Comparison of ENCODE assay signal across 8 cellular contexts in the genomic region with DNA sequence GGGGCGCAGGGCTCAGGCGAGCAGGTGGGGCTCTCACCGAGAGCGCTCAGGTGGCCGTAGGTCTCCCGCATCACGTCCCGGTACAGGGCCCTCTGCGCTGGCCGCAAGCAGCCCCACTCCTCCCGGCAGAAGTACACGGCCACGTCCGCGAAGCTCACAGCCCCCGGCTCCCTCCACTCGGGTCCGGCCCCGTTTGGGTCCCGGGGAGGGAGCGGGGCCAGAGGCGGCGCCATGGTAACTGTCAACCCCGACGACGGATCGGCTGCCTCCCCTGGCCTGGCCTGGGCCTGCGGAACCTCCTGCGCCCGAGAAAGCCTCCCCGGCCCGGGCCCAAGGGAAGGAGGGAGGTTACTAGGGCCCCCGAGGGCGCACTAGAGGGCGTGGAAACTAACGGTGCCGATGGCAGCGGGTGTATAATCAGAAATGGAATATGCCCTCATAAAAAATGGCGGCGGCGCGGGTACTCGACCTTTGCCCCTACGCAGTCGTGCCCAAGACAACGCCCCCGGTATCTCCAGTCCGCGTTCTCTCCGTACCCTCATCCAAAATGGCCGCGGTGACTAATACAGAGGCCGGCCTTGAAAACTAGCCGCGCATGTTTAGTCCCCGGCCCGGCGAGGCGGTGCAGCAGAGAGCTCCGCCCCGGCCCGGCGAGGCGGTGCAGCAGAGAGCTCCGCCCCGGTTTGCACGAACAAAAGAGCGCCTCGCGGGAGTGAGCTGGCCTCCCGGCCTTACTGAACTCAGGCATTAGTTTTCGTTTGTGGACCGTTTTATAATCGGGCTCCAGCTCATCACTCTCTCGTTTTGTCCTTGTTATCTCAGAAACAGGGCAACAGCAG. TPM values are rescaled to one million over a fixed set of nuclear protein-coding genes. Genes with fewer than 3 reads are reported as not detected.
A peak's percentile ranks its signal among the peaks of the same experiment; 100 is the strongest.
DNase-seq lines count a peak whose midpoint lies in the region; ATAC-seq, FAIRE-seq and TF ChIP-seq lines count a peak whose summit lies in the region.

A gene (minus strand): TSS at position 425 of the 839 bp plus-strand sequence. CDS start 192 bp downstream, at position 233.

- 0% methylated on average over 74 to 75 of the region's 75 CpGs for WGBS in heart right ventricle, 2 donors

- TF ChIP-seq CTCF in heart right ventricle (IDR thresholded peaks at IDR 0.05), result peak in 1 of 9 donors; percentile 12

- no peaks in the 10 kb centered on the region for H3K27me3 ChIP-seq in heart right ventricle

- no peaks in the 10 kb centered on the region for H3K9me3 ChIP-seq in heart right ventricle

- ATAC-seq in HG02852 (IDR thresholded peaks at IDR 0.05; ENCODE audit: unreplicated experiment), result peak; percentile 85
- ATAC-seq in heart right ventricle, result peak; percentile 95 to 99 (median 97)

- H3K36me3 ChIP-seq in heart right ventricle, result peaks cover 0 to 33% (median 15%) of the 10 kb centered on the region in 9 donors

- peak; percentile 45; the same call in 1 of the 2 replicates for TF ChIP-seq POLR2A in GM12892 (IDR thresholded peaks at IDR 0.05; ENCODE audit: low read depth, low read length)

- H3K4me3 ChIP-seq in heart right ventricle, result peak within 1 kb of the TSS; percentile 52 to 98 (median 80)

- H3K27ac ChIP-seq in heart right ventricle, result peak within 1 kb of the TSS; percentile 86 to 99 (median 96)

- DNase-seq in GM12892 (ENCODE audit: insufficient read length) (peak; percentile 94), NCI-H146 treated with DMSO at 0.1 percent for 48 hours (lab: John Stamatoyannopoulos, UW; ENCODE audit: unreplicated experiment) (peak; percentile 99), amniotic epithelial cell (ENCODE audit: low read depth) (peak; percentile 98), heart right ventricle (peak; percentile 96 to 99), posterior vena cava (ENCODE audit: low spot score) (peak; percentile 99), ureter (ENCODE audit: low spot score) (peak; percentile 98)

- H3K4me1 ChIP-seq in heart right ventricle, result peaks cover 0 to 64% (median 47%) of the 10 kb centered on the region in 9 donors

- peak; percentile 97 for FAIRE-seq in GM12892 (lab: Jason Lieb, UNC)

- intact Hi-C loops in T-helper 1 cell treated with Interleukin-12 subunit alpha and Interleukin-12 subunit beta and Interleukin-4 antibody, amounts not matched to agents 30 ng/mL and 1 ng/mL, for 36 hours (cut with micrococcal nuclease), result loop anchor here (1.0 to 2.0 kb wide), 14 partner anchors 10 to 364 kb away; a partner anchor contains a TSS
- intact Hi-C loops in heart right ventricle (cut with DNase I), result loop anchor here in 9 of 10 donors (1.0 to 2.0 kb wide), 3 partner anchors 23 to 31 kb away; a partner anchor contains a TSS
- intact Hi-C loops in posterior vena cava (cut with DNase I), result no loop called here

RNA-seq across cellular contexts. Expression of the gene that starts here (rescaled TPM):
- polyA plus RNA-seq in GM12892 (2012; ENCODE audit: missing spikeins), result 3.1 TPM
- 21.2 and 22.5 TPM in 2 replicates for total RNA-seq in T-helper 1 cell treated with Interleukin-12 subunit alpha and Interleukin-12 subunit beta and Interleukin-4 antibody, amounts not matched to agents 30 ng/mL and 1 ng/mL, for 36 hours
- 10 to 100 TPM in 5 of 10 donors, 1 to 10 TPM in 5; 6.3 to 15.3 (median 10.3) TPM for total RNA-seq in heart right ventricle
- polyA plus RNA-seq in heart right ventricle, result 10 to 100 TPM in 1 of 2 donors, 1 to 10 TPM in 1; 5.6 to 11.7 TPM
- 1 to 10 TPM; 6.0 to 6.5 TPM for total RNA-seq in posterior vena cava
- 6.9 TPM for total RNA-seq in ureter

Comparison
In these comparisons a context has a peak if more than half of its experiments do, and no peak if none do; other contexts are left out.
1. Peak in every context shown above with its lines: DNase-seq, ATAC-seq, H3K4me3 ChIP-seq and H3K27ac ChIP-seq.
2. intact Hi-C loops: an anchor here in T-helper 1 cell treated with Interleukin-12 subunit alpha and Interleukin-12 subunit beta and Interleukin-4 antibody, amounts not matched to agents 30 ng/mL and 1 ng/mL, for 36 hours (1.0 to 2.0 kb wide) and heart right ventricle (1.0 to 2.0 kb wide); none called in posterior vena cava.